In genomic region chr17:16987001-16987829, GRCh38 we compare ENCODE assay signal across 15 cellular contexts. TPM values are rescaled to one million over a fixed set of nuclear protein-coding genes. Genes with fewer than 3 reads are reported as not detected.
DNase-seq lines count a peak whose midpoint lies in the region; ATAC-seq and TF ChIP-seq lines count a peak whose summit lies in the region.
"Had no signal": no experiment of that assay in that cellular context is flagged by ENCODE, and none has a peak within 500 bp of the region (broad histone marks: within the 10 kb centered on the region; RNA-seq: fewer than 3 reads in every experiment).

No MANE protein-coding gene starts in this region.

- H3K4me1 ChIP-seq in BLaER1 (peaks cover 92% of the 10 kb centered on the region), mesenchymal stem cell (ENCODE audit: control insufficient read depth, insufficient read depth, low read depth, low read length) (peaks cover 25% of the 10 kb centered on the region)

- peak overlapping the region; percentile 68 for H2BK15ac ChIP-seq in mesenchymal stem cell (ENCODE audit: low read depth, poor library complexity, severe bottlenecking)

- no peak overlapping the region for H2BK120ac ChIP-seq in mesenchymal stem cell (ENCODE audit: low read depth, low read length)

- H3K9me3 ChIP-seq in BLaER1 (no peaks in the 10 kb centered on the region), mesenchymal stem cell (ENCODE audit: control insufficient read depth, low read length) (no peaks in the 10 kb centered on the region)

- H3K4me3 Mint-ChIP-seq in glutamatergic neuron (ENCODE audit: unreplicated experiment): no peak overlapping the region

- H3K36me3 Mint-ChIP-seq in glutamatergic neuron (ENCODE audit: unreplicated experiment): no peaks in the 10 kb centered on the region

- peak overlapping the region in 1 of 2 experiments; percentile 23 for H3K18ac ChIP-seq in mesenchymal stem cell (ENCODE audit: low read depth in 1 of 2, low read length in 2 of 2)

- H3K27ac ChIP-seq in BLaER1: peak overlapping the region; percentile 69
- H3K27ac ChIP-seq in mesenchymal stem cell (ENCODE audit: low read length, poor library complexity, severe bottlenecking): no peak overlapping the region

- no peak overlapping the region for H2AK5ac ChIP-seq in mesenchymal stem cell (ENCODE audit: low read length, severe bottlenecking)

- H3K4me2 ChIP-seq in BLaER1 (peak overlapping the region; percentile 90), mesenchymal stem cell (ENCODE audit: low read length, poor library complexity, severe bottlenecking) (no peak overlapping the region)

- TF ChIP-seq CTCF in GM12875 (IDR thresholded peaks at IDR 0.05; ENCODE audit: borderline replicate concordance, insufficient read depth, low read depth, low read length): no peak
- no peak for TF ChIP-seq CTCF in glutamatergic neuron (IDR thresholded peaks at IDR 0.05; ENCODE audit: partially characterized antibody, unreplicated experiment)

- H2BK12ac ChIP-seq in mesenchymal stem cell (ENCODE audit: low read length in 2 of 2): peak overlapping the region in 1 of 2 experiments; percentile 45

- peak overlapping the region in 1 of 2 experiments; percentile 2 for H3K4ac ChIP-seq in mesenchymal stem cell (ENCODE audit: low read depth in 1 of 2, low read length in 2 of 2)

- H4K91ac ChIP-seq in mesenchymal stem cell (ENCODE audit: low read length): peak overlapping the region; percentile 20

- H3K27me3 Mint-ChIP-seq in glutamatergic neuron (ENCODE audit: unreplicated experiment): peaks cover 10% of the 10 kb centered on the region

- H3K4me1 Mint-ChIP-seq in glutamatergic neuron (ENCODE audit: low read depth, unreplicated experiment): peaks cover 21% of the 10 kb centered on the region

- H2AFZ ChIP-seq in mesenchymal stem cell (ENCODE audit: low read depth, low read length): no peak overlapping the region

- H3K36me3 ChIP-seq in BLaER1 (no peaks in the 10 kb centered on the region), mesenchymal stem cell (ENCODE audit: control insufficient read depth in 1 of 2, insufficient read depth in 2 of 2, low read depth in 1 of 2, low read length in 2 of 2) (no peaks in the 10 kb centered on the region)

- H4K8ac ChIP-seq in mesenchymal stem cell (ENCODE audit: low read length): peak overlapping the region; percentile 76

- no peaks in the 10 kb centered on the region for H3K79me1 ChIP-seq in mesenchymal stem cell (replicated peaks; ENCODE audit: low read length, poor library complexity, severe bottlenecking)

- H3K14ac ChIP-seq in mesenchymal stem cell (ENCODE audit: low read length in 2 of 2): peak overlapping the region in 1 of 2 experiments; percentile 9

- H4K20me1 ChIP-seq in BLaER1: no peaks in the 10 kb centered on the region

- no peak for ATAC-seq in HG03439 (IDR thresholded peaks at IDR 0.05; ENCODE audit: unreplicated experiment)

- 83% methylated on average over 10 of the region's 10 CpGs for WGBS in mesenchymal stem cell

- DNase-seq in RPMI8226: peak; percentile 70
- DNase-seq in mesenchymal stem cell: no peak
- DNase-seq in glutamatergic neuron: no peak
- DNase-seq in T-helper 2 cell: no peak
- no peak for DNase-seq in central memory CD4-positive, alpha-beta T cell
- DNase-seq: activated gamma-delta T cell; effector CD4-positive, alpha-beta T cell; mammary epithelial cell; NCI-H146; NCI-H446; stimulated activated CD4-positive, alpha-beta T cell treated with anti-CD3 and anti-CD28 coated beads, Interleukin-4, amount 100 ng/mL, for 4 hours had no signal

- H3K23ac ChIP-seq in mesenchymal stem cell (ENCODE audit: low read length in 2 of 2): no peak overlapping the region

- H3K9ac ChIP-seq in BLaER1 (peak overlapping the region; percentile 39; the same call in 1 of the 2 replicates), mesenchymal stem cell (ENCODE audit: low read length) (no peak overlapping the region)

- H3K27me3 ChIP-seq in BLaER1 (no peaks in the 10 kb centered on the region), mesenchymal stem cell (ENCODE audit: control insufficient read depth in 1 of 2, insufficient read depth in 1 of 2, low read length in 2 of 2) (no peaks in the 10 kb centered on the region)

- H2BK5ac ChIP-seq in mesenchymal stem cell (ENCODE audit: low read depth, low read length, poor library complexity, severe bottlenecking): no peak overlapping the region

- H3K27ac Mint-ChIP-seq in glutamatergic neuron (ENCODE audit: unreplicated experiment): no peak overlapping the region

- peaks cover 7% of the 10 kb centered on the region for H3K9me3 Mint-ChIP-seq in glutamatergic neuron (ENCODE audit: unreplicated experiment)

- no peak overlapping the region for H3K4me3 ChIP-seq in BLaER1
- H3K4me3 ChIP-seq in GM12875 (ENCODE audit: low read depth, low read length): peak overlapping the region; percentile 10
- no peak overlapping the region for H3K4me3 ChIP-seq in mesenchymal stem cell (ENCODE audit: insufficient read depth in 1 of 2, low read depth in 1 of 2, low read length in 2 of 2)

RNA-seq across cellular contexts. Expression of gene TNFRSF13B, which starts 15.3 kb away (rescaled TPM):
- not detected for polyA plus RNA-seq in mesenchymal stem cell (2013, experiment 1 of 2)
- not detected for polyA plus RNA-seq in mesenchymal stem cell (2013, experiment 2 of 2)
- not detected for total RNA-seq in glutamatergic neuron (ENCODE audit: unreplicated experiment)
- total RNA-seq: mammary epithelial cell, urinary bladder had no signal
- polyA plus RNA-seq: mammary epithelial cell had no signal

RNA-seq across cellular contexts. Expression of gene MPRIP, which starts 55.0 kb away (rescaled TPM):
- 112 TPM for polyA plus RNA-seq in mesenchymal stem cell (2013, experiment 1 of 2)
- polyA plus RNA-seq in mesenchymal stem cell (2013, experiment 2 of 2): 112 TPM
- 863 TPM for total RNA-seq in glutamatergic neuron (ENCODE audit: unreplicated experiment)
